1 cellular context compared by ENCODE assay signal in the genomic region with DNA sequence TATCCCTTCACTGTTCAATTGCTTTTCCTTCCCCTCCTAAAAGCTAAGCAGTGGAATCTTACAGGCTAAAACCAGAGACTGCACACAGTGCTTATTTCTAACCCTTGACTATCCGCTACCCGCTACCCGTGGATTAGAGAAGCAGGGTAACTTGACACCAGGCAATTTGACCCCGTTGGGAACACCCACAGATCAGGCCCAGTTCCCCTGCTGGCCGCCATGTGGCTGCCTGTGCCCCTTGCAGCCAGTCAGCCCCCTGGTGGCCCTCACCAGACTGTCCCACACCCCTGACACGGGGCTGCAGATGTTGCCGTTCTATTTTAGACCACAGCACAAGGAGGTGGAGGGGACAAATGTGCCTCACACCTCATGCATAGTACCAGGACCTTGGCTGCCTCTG.
TF ChIP-seq lines count a peak whose summit lies in the region.

No MANE protein-coding gene starts in this region.

TF ChIP-seq in GM12878, 131 proteins besides CTCF, POLR2A, EP300 and RAD21 (continued from another document):
- TF ChIP-seq REST (IDR thresholded peaks at IDR 0.05; ENCODE audit: low read depth, low read length) (no peak), CHD1 (IDR thresholded peaks at IDR 0.05; ENCODE audit: low read depth, low read length) (no peak), JUNB (IDR thresholded peaks at IDR 0.05) (no peak), SMC3 (IDR thresholded peaks at IDR 0.05; ENCODE audit: borderline replicate concordance, low read length) (peak; percentile 32; the same call in 1 of the 2 replicates), YY1 (IDR thresholded peaks at IDR 0.05; ENCODE audit: low read depth, low read length) (peak; percentile 28; the same call in 1 of the 2 replicates), MAX (IDR thresholded peaks at IDR 0.05; ENCODE audit: low read depth, low read length) (no peak), ZNF622 (IDR thresholded peaks at IDR 0.05) (no peak), SREBF2 (IDR thresholded peaks at IDR 0.05; ENCODE audit: low read length) (no peak), FOXK2 (IDR thresholded peaks at IDR 0.05) (no peak)
- TF ChIP-seq, protein P1, sequence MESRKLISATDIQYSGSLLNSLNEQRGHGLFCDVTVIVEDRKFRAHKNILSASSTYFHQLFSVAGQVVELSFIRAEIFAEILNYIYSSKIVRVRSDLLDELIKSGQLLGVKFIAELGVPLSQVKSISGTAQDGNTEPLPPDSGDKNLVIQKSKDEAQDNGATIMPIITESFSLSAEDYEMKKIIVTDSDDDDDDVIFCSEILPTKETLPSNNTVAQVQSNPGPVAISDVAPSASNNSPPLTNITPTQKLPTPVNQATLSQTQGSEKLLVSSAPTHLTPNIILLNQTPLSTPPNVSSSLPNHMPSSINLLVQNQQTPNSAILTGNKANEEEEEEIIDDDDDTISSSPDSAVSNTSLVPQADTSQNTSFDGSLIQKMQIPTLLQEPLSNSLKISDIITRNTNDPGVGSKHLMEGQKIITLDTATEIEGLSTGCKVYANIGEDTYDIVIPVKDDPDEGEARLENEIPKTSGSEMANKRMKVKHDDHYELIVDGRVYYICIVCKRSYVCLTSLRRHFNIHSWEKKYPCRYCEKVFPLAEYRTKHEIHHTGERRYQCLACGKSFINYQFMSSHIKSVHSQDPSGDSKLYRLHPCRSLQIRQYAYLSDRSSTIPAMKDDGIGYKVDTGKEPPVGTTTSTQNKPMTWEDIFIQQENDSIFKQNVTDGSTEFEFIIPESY (IDR thresholded peaks at IDR 0.05) = peak; percentile 53; the same call in 1 of the 2 replicates
- TF ChIP-seq, protein P2, sequence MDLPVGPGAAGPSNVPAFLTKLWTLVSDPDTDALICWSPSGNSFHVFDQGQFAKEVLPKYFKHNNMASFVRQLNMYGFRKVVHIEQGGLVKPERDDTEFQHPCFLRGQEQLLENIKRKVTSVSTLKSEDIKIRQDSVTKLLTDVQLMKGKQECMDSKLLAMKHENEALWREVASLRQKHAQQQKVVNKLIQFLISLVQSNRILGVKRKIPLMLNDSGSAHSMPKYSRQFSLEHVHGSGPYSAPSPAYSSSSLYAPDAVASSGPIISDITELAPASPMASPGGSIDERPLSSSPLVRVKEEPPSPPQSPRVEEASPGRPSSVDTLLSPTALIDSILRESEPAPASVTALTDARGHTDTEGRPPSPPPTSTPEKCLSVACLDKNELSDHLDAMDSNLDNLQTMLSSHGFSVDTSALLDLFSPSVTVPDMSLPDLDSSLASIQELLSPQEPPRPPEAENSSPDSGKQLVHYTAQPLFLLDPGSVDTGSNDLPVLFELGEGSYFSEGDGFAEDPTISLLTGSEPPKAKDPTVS (IDR thresholded peaks at IDR 0.05; ENCODE audit: low read depth, low read length) = no peak
- TF ChIP-seq, protein P3, sequence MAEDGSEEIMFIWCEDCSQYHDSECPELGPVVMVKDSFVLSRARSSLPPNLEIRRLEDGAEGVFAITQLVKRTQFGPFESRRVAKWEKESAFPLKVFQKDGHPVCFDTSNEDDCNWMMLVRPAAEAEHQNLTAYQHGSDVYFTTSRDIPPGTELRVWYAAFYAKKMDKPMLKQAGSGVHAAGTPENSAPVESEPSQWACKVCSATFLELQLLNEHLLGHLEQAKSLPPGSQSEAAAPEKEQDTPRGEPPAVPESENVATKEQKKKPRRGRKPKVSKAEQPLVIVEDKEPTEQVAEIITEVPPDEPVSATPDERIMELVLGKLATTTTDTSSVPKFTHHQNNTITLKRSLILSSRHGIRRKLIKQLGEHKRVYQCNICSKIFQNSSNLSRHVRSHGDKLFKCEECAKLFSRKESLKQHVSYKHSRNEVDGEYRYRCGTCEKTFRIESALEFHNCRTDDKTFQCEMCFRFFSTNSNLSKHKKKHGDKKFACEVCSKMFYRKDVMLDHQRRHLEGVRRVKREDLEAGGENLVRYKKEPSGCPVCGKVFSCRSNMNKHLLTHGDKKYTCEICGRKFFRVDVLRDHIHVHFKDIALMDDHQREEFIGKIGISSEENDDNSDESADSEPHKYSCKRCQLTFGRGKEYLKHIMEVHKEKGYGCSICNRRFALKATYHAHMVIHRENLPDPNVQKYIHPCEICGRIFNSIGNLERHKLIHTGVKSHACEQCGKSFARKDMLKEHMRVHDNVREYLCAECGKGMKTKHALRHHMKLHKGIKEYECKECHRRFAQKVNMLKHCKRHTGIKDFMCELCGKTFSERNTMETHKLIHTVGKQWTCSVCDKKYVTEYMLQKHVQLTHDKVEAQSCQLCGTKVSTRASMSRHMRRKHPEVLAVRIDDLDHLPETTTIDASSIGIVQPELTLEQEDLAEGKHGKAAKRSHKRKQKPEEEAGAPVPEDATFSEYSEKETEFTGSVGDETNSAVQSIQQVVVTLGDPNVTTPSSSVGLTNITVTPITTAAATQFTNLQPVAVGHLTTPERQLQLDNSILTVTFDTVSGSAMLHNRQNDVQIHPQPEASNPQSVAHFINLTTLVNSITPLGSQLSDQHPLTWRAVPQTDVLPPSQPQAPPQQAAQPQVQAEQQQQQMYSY (CRISPR knock-in tag; IDR thresholded peaks at IDR 0.05) = no peak
TF ChIP-seq in GM12878: peak in this region for 4.
